Comparison of ENCODE assay signal across 8 cellular contexts in the genomic region with DNA sequence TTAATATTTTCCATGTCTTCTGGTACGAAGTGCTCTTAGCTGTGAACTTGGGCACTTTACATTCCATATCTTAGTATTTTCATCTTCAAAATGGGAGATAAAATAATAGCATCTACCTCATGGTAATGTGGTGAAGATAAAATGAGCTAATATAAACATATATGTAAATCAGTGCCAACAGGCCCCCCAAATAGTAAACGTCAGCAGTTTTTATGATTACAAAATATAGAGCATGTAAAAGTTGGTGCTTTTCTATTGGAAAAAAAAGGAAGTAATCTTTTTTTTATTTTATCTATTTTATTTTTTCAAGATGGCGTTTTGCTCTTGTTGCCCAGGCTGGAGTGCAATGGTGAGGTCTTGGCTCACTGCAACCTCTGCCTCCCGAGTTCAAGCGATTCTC.
"Had no signal": no experiment of that assay in that cellular context is flagged by ENCODE, and none has a peak within 500 bp of the region (broad histone marks: within the 10 kb centered on the region; RNA-seq: fewer than 3 reads in every experiment).

No MANE protein-coding gene starts in this region.

- H3K27ac ChIP-seq: GM23248, HL-60 had no signal

- H2AFZ ChIP-seq: GM23248 had no signal

- H3K36me3 ChIP-seq: HAP-1 had no signal

- H3K4me3 ChIP-seq: GM23248, HAP-1 had no signal

- DNase-seq: GM23248, GOT3, H7, HFFc6, KG1 had no signal

- ATAC-seq: HCT116 had no signal

- H3K9me3 ChIP-seq: HAP-1 had no signal

- H3K9ac ChIP-seq: GM23248 had no signal

- H3K4me1 ChIP-seq: HAP-1 had no signal
